15 cellular contexts compared by ENCODE assay signal in genomic region chr6:96943535-96943934, GRCh38. TPM values are rescaled to one million over a fixed set of nuclear protein-coding genes. Genes with fewer than 3 reads are reported as not detected.
DNase-seq lines count a peak whose midpoint lies in the region; ATAC-seq, FAIRE-seq and TF ChIP-seq lines count a peak whose summit lies in the region.
"Had no signal": no experiment of that assay in that cellular context is flagged by ENCODE, and none has a peak within 500 bp of the region (broad histone marks: within the 10 kb centered on the region; RNA-seq: fewer than 3 reads in every experiment).

No MANE protein-coding gene starts in this region.

- H3K27me3 Mint-ChIP-seq in activated CD8-positive, alpha-beta T cell treated with anti-CD3 and anti-CD28 coated beads for 36 hours = no peaks in the 10 kb centered on the region
- H3K27me3 Mint-ChIP-seq: CD4-positive, alpha-beta memory T cell had no signal

- H3K36me3 ChIP-seq in H1 (ENCODE audit: control insufficient read depth in 2 of 4, insufficient read depth in 4 of 4, low read length in 3 of 4) (no peaks in the 10 kb centered on the region), MG63 (no peaks in the 10 kb centered on the region)
- H3K36me3 ChIP-seq: BE2C had no signal

- DNase-seq in NCI-H2171 (lab: John Stamatoyannopoulos, UW) (peak; percentile 33), NCI-H524 treated with DMSO at 0.1 percent for 48 hours (lab: John Stamatoyannopoulos, UW) (peak; percentile 10), H1 (ENCODE audit: low read depth in 1 of 2, low spot score in 2 of 2) (no peak), MG63 (no peak)
- DNase-seq in activated CD8-positive, alpha-beta T cell treated with anti-CD3 and anti-CD28 coated beads for 36 hours = no peak
- DNase-seq in stimulated activated CD4-positive, alpha-beta T cell treated with anti-CD3 and anti-CD28 coated beads, Interleukin-1b, Interleukin-23, amount 100 ng/mL, for 48 hours = no peak
- DNase-seq: BE2C; CD4-positive, alpha-beta memory T cell; DND-41; GM23248; H7 had no signal

- TF ChIP-seq RAD21 in H1 (IDR thresholded peaks at IDR 0.05 in 1 of 2, conservative IDR thresholded peaks at IDR 0.05 in 1 of 2; ENCODE audit: low read depth in 2 of 2, low read length in 2 of 2) = no peak

- TF ChIP-seq EP300 in H1 (IDR thresholded peaks at IDR 0.05; ENCODE audit: borderline replicate concordance in 1 of 2, low read depth in 2 of 2, low read length in 2 of 2) = no peak

- intact Hi-C loops in activated CD8-positive, alpha-beta T cell treated with anti-CD3 and anti-CD28 coated beads for 36 hours (cut with micrococcal nuclease) = no loop called here

- no peak overlapping the region for H3K9ac ChIP-seq in H1 (replicated peaks in 1 of 4; ENCODE audit: extremely low read depth in 1 of 4, low read depth in 3 of 4, low read length in 3 of 4)
- H3K9ac ChIP-seq: GM23248 had no signal

- no peak overlapping the region for H3K4me3 ChIP-seq in H1 (ENCODE audit: extremely low read depth in 1 of 4, insufficient read depth in 2 of 4, low read depth in 3 of 4, low read length in 4 of 4)
- no peak overlapping the region for H3K4me3 ChIP-seq in MG63
- H3K4me3 ChIP-seq: A549, GM12878, GM23248 had no signal

- no peak for ATAC-seq in activated CD8-positive, alpha-beta T cell treated with anti-CD3 and anti-CD28 coated beads for 36 hours
- ATAC-seq: A549, GM12878 had no signal

- H3K79me2 ChIP-seq in H1 (ENCODE audit: control insufficient read depth in 1 of 2, insufficient read depth in 2 of 2, low read length in 2 of 2) = no peaks in the 10 kb centered on the region

- no peak overlapping the region for H3K4me3 Mint-ChIP-seq in activated CD8-positive, alpha-beta T cell treated with anti-CD3 and anti-CD28 coated beads for 36 hours
- H3K4me3 Mint-ChIP-seq: CD4-positive, alpha-beta memory T cell had no signal

- peaks cover 0 to 1% (median 0%) of the 10 kb centered on the region in 4 experiments; a peak in 1 of 7 replicates for H3K27me3 ChIP-seq in H1 (replicated peaks in 1 of 4; ENCODE audit: control insufficient read depth in 3 of 4, extremely low read depth in 1 of 4, insufficient read depth in 3 of 4, low read length in 3 of 4)
- H3K27me3 ChIP-seq in MG63 = no peaks in the 10 kb centered on the region; the same call in 1 of the 2 replicates

- H3K4me1 ChIP-seq in H1 (replicated peaks in 1 of 4; ENCODE audit: control insufficient read depth in 3 of 4, insufficient read depth in 4 of 4, low read length in 3 of 4) = peaks cover 0 to 3% (median 0%) of the 10 kb centered on the region in 4 experiments; a peak in 1 of 7 replicates

- POLR2A ChIA-PET in H1 (lab: Charles Lee; ENCODE audit: partially characterized antibody) = interaction anchor here (0.6 kb wide), 1 partner anchor 729 kb away, joined by 4 read pairs; no protein-coding TSS in a partner anchor
- POLR2A ChIA-PET in activated CD8-positive, alpha-beta T cell treated with anti-CD3 and anti-CD28 coated beads for 36 hours (lab: Charles Lee) = no interaction called here

- no peak overlapping the region for H3K14ac ChIP-seq in H1 (ENCODE audit: insufficient read length)

- H3K4ac ChIP-seq in H1 (replicated peaks; ENCODE audit: insufficient read length, low read depth, low read length) = no peak overlapping the region

- no peaks in the 10 kb centered on the region for H3K79me1 ChIP-seq in H1 (ENCODE audit: low read depth, low read length)

- H3K18ac ChIP-seq in H1 (ENCODE audit: extremely low read depth, low read length) = no peak overlapping the region

- H2AK5ac ChIP-seq in H1 (ENCODE audit: low read depth, low read length) = no peak overlapping the region

- H3K4me1 Mint-ChIP-seq in activated CD8-positive, alpha-beta T cell treated with anti-CD3 and anti-CD28 coated beads for 36 hours (ENCODE audit: low read depth) = peaks cover 16% of the 10 kb centered on the region

- no peak overlapping the region for H3K56ac ChIP-seq in H1 (replicated peaks; ENCODE audit: insufficient read length, low read depth, low read length)

- TF ChIP-seq CTCF in H1 (IDR thresholded peaks at IDR 0.05; ENCODE audit: control extremely low read depth in 1 of 3, insufficient read depth in 1 of 3, low read depth in 1 of 3, low read length in 3 of 3) = no peak
- TF ChIP-seq CTCF in activated CD8-positive, alpha-beta T cell treated with anti-CD3 and anti-CD28 coated beads for 36 hours (IDR thresholded peaks at IDR 0.05) = no peak

- H3K27ac Mint-ChIP-seq in activated CD8-positive, alpha-beta T cell treated with anti-CD3 and anti-CD28 coated beads for 36 hours = no peak overlapping the region

- no peak overlapping the region for H2BK20ac ChIP-seq in H1 (ENCODE audit: low read length)

- H4K91ac ChIP-seq in H1 (replicated peaks; ENCODE audit: insufficient read length, low read length) = no peak overlapping the region

- FAIRE-seq in H1 (lab: Jason Lieb, UNC) = no peak
- FAIRE-seq: A549, GM12878, GM18507 had no signal

- 80% methylated on average over 6 of the region's 6 CpGs; no CpG with 5 or more reads in 1 of the 2 experiments for WGBS in H1 (ENCODE audit: extremely low coverage in 1 of 2, insufficient coverage in 1 of 2, insufficient read length in 1 of 2, insufficient replicate concordance in 2 of 2, low coverage in 1 of 2, low lambda C conversion rate in 2 of 2, missing lambda C conversion rate in 1 of 2), 2 experiments

- no peak overlapping the region for H4K8ac ChIP-seq in H1 (ENCODE audit: extremely low read depth, insufficient read depth, low read length)

- TF ChIP-seq POLR2A in H1 (IDR thresholded peaks at IDR 0.05; ENCODE audit: control extremely low read depth in 1 of 2, low read depth in 2 of 2, low read length in 2 of 2) = no peak

- CTCF ChIA-PET in H1 (lab: Charles Lee; ENCODE audit: partially characterized antibody) = no interaction called here
- CTCF ChIA-PET in activated CD8-positive, alpha-beta T cell treated with anti-CD3 and anti-CD28 coated beads for 36 hours (lab: Charles Lee) = interaction anchor here (1.6 kb wide), 1 partner anchor 13 kb away, joined by 4 read pairs; no protein-coding TSS in a partner anchor

- no peak overlapping the region for H2BK5ac ChIP-seq in H1 (ENCODE audit: low read depth, low read length)

- no peak overlapping the region for H2BK15ac ChIP-seq in H1 (ENCODE audit: low read length)

- 0 out of 2 replicates have a peak overlapping the region, but pooled peaks have one; percentile 24 for H2AFZ ChIP-seq in H1 (ENCODE audit: low read length)
- H2AFZ ChIP-seq: GM23248 had no signal

- H3K9me3 Mint-ChIP-seq in activated CD8-positive, alpha-beta T cell treated with anti-CD3 and anti-CD28 coated beads for 36 hours = no peaks in the 10 kb centered on the region

- no peak overlapping the region for H2BK12ac ChIP-seq in H1 (ENCODE audit: low read depth, low read length)

- no peak overlapping the region for H3K23ac ChIP-seq in H1 (ENCODE audit: insufficient read length)

- H4K5ac ChIP-seq in H1 (ENCODE audit: insufficient read length, low read depth, low read length) = no peak overlapping the region

- no peak overlapping the region for H3K4me2 ChIP-seq in H1 (ENCODE audit: insufficient read depth in 1 of 2, low read depth in 2 of 2, low read length in 2 of 2)
- H3K4me2 ChIP-seq: A549 had no signal

- H3K23me2 ChIP-seq in H1 (ENCODE audit: low read depth, low read length) = no peaks in the 10 kb centered on the region; the same call in 1 of the 2 replicates

- H3K9me3 ChIP-seq in H1 (ENCODE audit: insufficient read depth in 2 of 2, low read depth in 1 of 2, low read length in 1 of 2) = no peaks in the 10 kb centered on the region
- H3K9me3 ChIP-seq in MG63 = no peaks in the 10 kb centered on the region
- H3K9me3 ChIP-seq: A549, BE2C had no signal

- H3K36me3 Mint-ChIP-seq in activated CD8-positive, alpha-beta T cell treated with anti-CD3 and anti-CD28 coated beads for 36 hours (ENCODE audit: low read depth) = no peaks in the 10 kb centered on the region

- H3K27ac ChIP-seq in H1 (ENCODE audit: low read depth, low read length) = no peak overlapping the region
- H3K27ac ChIP-seq: A549, C4-2B, GM23248 had no signal

- H2BK120ac ChIP-seq in H1 (replicated peaks; ENCODE audit: low read depth, low read length) = no peak overlapping the region

- no peaks in the 10 kb centered on the region for H4K20me1 ChIP-seq in H1 (replicated peaks in 1 of 2; ENCODE audit: control insufficient read depth in 1 of 2, insufficient read depth in 2 of 2, low read length in 2 of 2)

TF ChIP-seq in H1, 55 proteins besides CTCF, POLR2A, EP300 and RAD21 (continues in another document):
- TF ChIP-seq POU5F1 (IDR thresholded peaks at IDR 0.05; ENCODE audit: low read depth, low read length) = no peak
- TF ChIP-seq BRCA1 (IDR thresholded peaks at IDR 0.05; ENCODE audit: low read depth, low read length) = no peak
- no peak for TF ChIP-seq SIN3A (conservative IDR thresholded peaks at IDR 0.05 in 1 of 2, IDR thresholded peaks at IDR 0.05 in 1 of 2; ENCODE audit: low read depth in 1 of 2, low read length in 2 of 2)
- TF ChIP-seq SP2 (IDR thresholded peaks at IDR 0.05; ENCODE audit: low read length) = no peak
- no peak for TF ChIP-seq CBX8 (IDR thresholded peaks at IDR 0.05; ENCODE audit: borderline replicate concordance, low read depth, low read length)

RNA-seq across cellular contexts. Expression of gene KLHL32, which starts 19.0 kb away (rescaled TPM):
- 0.27 and 0.43 TPM in 2 replicates for total RNA-seq in H1 (2021; fragmentation: NEBNext Ultra II Directional; extraction: Animal tissue kit (Norgen Biotek cat#: 25700))
- 0.19 and 0.50 TPM in 2 replicates for polyA plus RNA-seq in H1 (2011; rRNA removed)
- 0.31 TPM for polyA plus RNA-seq in H1 (2011; cell fraction: cytosol; rRNA removed)
- polyA plus RNA-seq in H1 (2011; cell fraction: nucleus; rRNA removed) = 0.60 TPM
- polyA plus RNA-seq in H1 (2012, experiment 1 of 2) = 0.17 to 0.64 TPM (median 0.19 TPM) in 4 replicates
- polyA plus RNA-seq in H1 (2012, experiment 2 of 2) = not detected
- 0.34 TPM for polyA plus RNA-seq in H1 (2013, experiment 1 of 2)
- 0.15 TPM for polyA plus RNA-seq in H1 (2013, experiment 2 of 2)
- polyA minus RNA-seq in H1 (2011; rRNA and poly(A)+ RNA removed) = 1.3 and 1.5 TPM in 2 replicates
- polyA minus RNA-seq in H1 (2011; cell fraction: cytosol; rRNA and poly(A)+ RNA removed) = not detected
- 1.00 TPM for polyA minus RNA-seq in H1 (2011; cell fraction: nucleus; rRNA and poly(A)+ RNA removed)
- total RNA-seq in MG63 (2014; rRNA removed; shearing (Covaris generic); ENCODE audit: low replicate concordance) = not detected in 2 replicates
- 1 to 10 TPM; 1.4 to 1.5 TPM for total RNA-seq in activated CD8-positive, alpha-beta T cell treated with anti-CD3 and anti-CD28 coated beads for 36 hours
- total RNA-seq: GM23248 had no signal
- polyA plus RNA-seq: GM23248 had no signal

RNA-seq across cellular contexts. Expression of gene NDUFAF4, which starts 45.8 kb away (rescaled TPM):
- total RNA-seq in H1 (2021; fragmentation: NEBNext Ultra II Directional; extraction: Animal tissue kit (Norgen Biotek cat#: 25700)) = 84.4 and 84.9 TPM in 2 replicates
- 9.9 and 21.9 TPM in 2 replicates for polyA plus RNA-seq in H1 (2011; rRNA removed)
- polyA plus RNA-seq in H1 (2011; cell fraction: cytosol; rRNA removed) = 43.3 TPM
- polyA plus RNA-seq in H1 (2011; cell fraction: nucleus; rRNA removed) = 8.2 TPM
- polyA plus RNA-seq in H1 (2012, experiment 1 of 2) = 36.4 to 84.8 TPM (median 40.7 TPM) in 4 replicates
- polyA plus RNA-seq in H1 (2012, experiment 2 of 2) = 14.4 TPM
- polyA plus RNA-seq in H1 (2013, experiment 1 of 2) = 63.6 TPM
- 64.0 TPM for polyA plus RNA-seq in H1 (2013, experiment 2 of 2)
- 13.1 and 18.6 TPM in 2 replicates for polyA minus RNA-seq in H1 (2011; rRNA and poly(A)+ RNA removed)
- polyA minus RNA-seq in H1 (2011; cell fraction: cytosol; rRNA and poly(A)+ RNA removed) = 16.1 TPM
- 14.6 TPM for polyA minus RNA-seq in H1 (2011; cell fraction: nucleus; rRNA and poly(A)+ RNA removed)
- total RNA-seq in MG63 (2014; rRNA removed; shearing (Covaris generic); ENCODE audit: low replicate concordance) = 24.3 and 67.1 TPM in 2 replicates
- total RNA-seq in activated CD8-positive, alpha-beta T cell treated with anti-CD3 and anti-CD28 coated beads for 36 hours = 10 to 100 TPM; 62.5 to 64.6 TPM

Comparison
In these comparisons a context has a peak if more than half of its experiments do, and no peak if none do; other contexts are left out.
1. DNase-seq: peak in NCI-H2171 (single experiment) and NCI-H524 treated with DMSO at 0.1 percent for 48 hours (single experiment); none in H1 (0 of 2), MG63 (single experiment), activated CD8-positive, alpha-beta T cell treated with anti-CD3 and anti-CD28 coated beads for 36 hours (single experiment) and stimulated activated CD4-positive, alpha-beta T cell treated with anti-CD3 and anti-CD28 coated beads, Interleukin-1b, Interleukin-23, amount 100 ng/mL, for 48 hours (single experiment).